Comparison of ENCODE assay signal across 23 cellular contexts in the genomic region with DNA sequence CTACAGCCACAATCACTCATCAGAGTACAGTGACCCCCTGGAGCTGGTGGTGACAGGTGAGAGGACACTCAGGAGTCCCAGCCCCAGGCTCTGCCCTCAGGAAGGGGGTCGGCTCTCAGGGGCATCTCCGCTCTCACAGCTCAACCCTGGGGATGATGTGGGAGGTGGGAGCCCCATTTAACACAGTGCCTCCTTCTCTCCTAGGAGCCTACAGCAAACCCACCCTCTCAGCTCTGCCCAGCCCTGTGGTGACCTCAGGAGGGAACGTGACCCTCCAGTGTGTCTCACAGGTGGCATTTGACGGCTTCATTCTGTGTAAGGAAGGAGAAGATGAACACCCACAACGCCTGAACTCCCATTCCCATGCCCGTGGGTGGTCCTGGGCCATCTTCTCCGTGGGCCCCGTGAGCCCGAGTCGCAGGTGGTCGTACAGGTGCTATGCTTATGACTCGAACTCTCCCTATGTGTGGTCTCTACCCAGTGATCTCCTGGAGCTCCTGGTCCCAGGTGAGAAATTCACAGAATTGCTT. TPM values are rescaled to one million over a fixed set of nuclear protein-coding genes. Genes with fewer than 3 reads are reported as not detected.
"Had no signal": no experiment of that assay in that cellular context is flagged by ENCODE, and none has a peak within 500 bp of the region (broad histone marks: within the 10 kb centered on the region; RNA-seq: fewer than 3 reads in every experiment).

No MANE protein-coding gene starts in this region.

- H3K9me3 ChIP-seq: colonic mucosa, prostate gland, right lobe of liver, testis had no signal

- H3K4me3 Mint-ChIP-seq: mesothelial cell of epicardium; nephron; stimulated activated effector memory CD8-positive, alpha-beta T cell treated with anti-CD3 and anti-CD28 coated beads, Interleukin-12 subunit alpha, Interleukin-12 subunit beta, amount 100 ng/mL, for 72 hours; stimulated activated naive CD8-positive, alpha-beta T cell treated with anti-CD3 and anti-CD28 coated beads, Interleukin-15, amount 100 ng/mL, for 72 hours had no signal

- H3K36me3 Mint-ChIP-seq: mesothelial cell of epicardium; naive B cell; stimulated activated effector memory CD8-positive, alpha-beta T cell treated with anti-CD3 and anti-CD28 coated beads, Interleukin-12 subunit alpha, Interleukin-12 subunit beta, amount 100 ng/mL, for 72 hours had no signal

- H3K79me2 ChIP-seq: parathyroid adenoma had no signal

- H3K9me3 Mint-ChIP-seq: stimulated activated effector memory CD8-positive, alpha-beta T cell treated with anti-CD3 and anti-CD28 coated beads, Interleukin-12 subunit alpha, Interleukin-12 subunit beta, amount 100 ng/mL, for 72 hours; stimulated activated naive CD8-positive, alpha-beta T cell treated with anti-CD3 and anti-CD28 coated beads, Interleukin-15, amount 100 ng/mL, for 72 hours had no signal

- H3K4me1 ChIP-seq: colonic mucosa, parathyroid adenoma, prostate gland, right lobe of liver, testis, tibial nerve had no signal

- H3K36me3 ChIP-seq: colonic mucosa, heart left ventricle, prostate gland, right lobe of liver, tibial nerve had no signal

- H3K4me1 Mint-ChIP-seq: mesothelial cell of epicardium, nephron had no signal

- DNase-seq: colonic mucosa; effector CD4-positive, alpha-beta T cell; heart left ventricle; hippocampal formation; left colon; naive B cell; right lobe of liver; stimulated activated CD4-positive, alpha-beta T cell treated with anti-CD3 and anti-CD28 coated beads, Interleukin-4, amount 100 ng/mL, for 1 hour; stimulated activated CD8-positive, alpha-beta memory T cell treated with anti-CD3 and anti-CD28 coated beads, Interleukin-4, amount 100 ng/mL, for 48 hours; stimulated activated naive CD8-positive, alpha-beta T cell treated with anti-CD3 and anti-CD28 coated beads, Interleukin-15, amount 100 ng/mL, for 72 hours; testis had no signal

- ATAC-seq: heart left ventricle; left colon; right lobe of liver; stimulated activated naive CD8-positive, alpha-beta T cell treated with anti-CD3 and anti-CD28 coated beads, Interleukin-15, amount 100 ng/mL, for 72 hours had no signal

- H3K27ac ChIP-seq: colonic mucosa, parathyroid adenoma, prostate gland, right lobe of liver, testis, tibial nerve had no signal

- H3K4me3 ChIP-seq: colonic mucosa, prostate gland, testis had no signal

- H3K27me3 ChIP-seq: colonic mucosa, right lobe of liver, testis, tibial nerve had no signal

- H3K27ac Mint-ChIP-seq: mesothelial cell of epicardium; nephron; stimulated activated effector memory CD8-positive, alpha-beta T cell treated with anti-CD3 and anti-CD28 coated beads, Interleukin-12 subunit alpha, Interleukin-12 subunit beta, amount 100 ng/mL, for 72 hours had no signal

RNA-seq across cellular contexts. Expression of a gene that starts 1.0 kb away (rescaled TPM):
- total RNA-seq: dermis microvascular lymphatic vessel endothelial cell, fibroblast of lung, glomerular endothelial cell, kidney epithelial cell, mesothelial cell of epicardium, renal cortical epithelial cell had no signal
- polyA plus RNA-seq: fibroblast of lung had no signal

RNA-seq across cellular contexts. Expression of a gene that starts 18.8 kb away (rescaled TPM):
- total RNA-seq: dermis microvascular lymphatic vessel endothelial cell, fibroblast of lung, frontal cortex, glomerular endothelial cell, kidney epithelial cell, mesothelial cell of epicardium, renal cortical epithelial cell had no signal
- polyA plus RNA-seq: fibroblast of lung had no signal

RNA-seq across cellular contexts. Expression of a gene that starts 55.7 kb away (rescaled TPM):
- total RNA-seq: dermis microvascular lymphatic vessel endothelial cell, fibroblast of lung, frontal cortex, kidney epithelial cell, mesothelial cell of epicardium, renal cortical epithelial cell had no signal
- polyA plus RNA-seq: fibroblast of lung had no signal
